29 cellular contexts compared by ENCODE assay signal in genomic region chr2:73770725-73771124, GRCh38. TPM values are rescaled to one million over a fixed set of nuclear protein-coding genes. Genes with fewer than 3 reads are reported as not detected.
"Had no signal": no experiment of that assay in that cellular context is flagged by ENCODE, and none has a peak within 500 bp of the region (broad histone marks: within the 10 kb centered on the region; RNA-seq: fewer than 3 reads in every experiment).

No MANE protein-coding gene starts in this region.

- H3K9me3 ChIP-seq: breast epithelium, Peyer's patch, SJSA1 had no signal

- DNase-seq: activated CD4-positive, alpha-beta memory T cell treated with anti-CD3 and anti-CD28 coated beads for 36 hours; activated CD4-positive, alpha-beta T cell treated with anti-CD3 and anti-CD28 coated beads, Interleukin-2, amount 10 ng/mL, durations not matched to agents 7 days and 5 days; activated CD4-positive, CD25-positive, alpha-beta regulatory T cell treated with anti-CD3 and anti-CD28 coated beads, Interleukin-2, amount 50 U/mL, for 72 hours; activated CD8-positive, alpha-beta memory T cell treated with anti-CD3 and anti-CD28 coated beads for 24 hours; activated naive CD8-positive, alpha-beta T cell treated with anti-CD3 and anti-CD28 coated beads, Interleukin-2, amount 10 ng/mL, durations not matched to agents 7 days and 5 days; activated T-cell treated with anti-CD3 and anti-CD28 coated beads, Interleukin-2, amount 50 U/mL, for 48 hours; aorta; caudate nucleus; MM.1S; NCI-H1105 treated with DMSO at 0.1 percent for 48 hours; NCI-H1436 treated with DMSO at 0.1 percent for 48 hours; NCI-H1930; NCI-H2171; NCI-H2227 treated with DMSO at 0.1 percent for 48 hours; NCI-H446 treated with DMSO at 0.1 percent for 48 hours; NCI-H524 treated with DMSO at 0.1 percent for 48 hours; NCI-H748 treated with DMSO at 0.1 percent for 48 hours; Peyer's patch; Right ventricle myocardium superior; SW 1271 had no signal

- H3K4me3 ChIP-seq: breast epithelium, Peyer's patch, SJSA1 had no signal

- H3K9me3 Mint-ChIP-seq: activated CD4-positive, alpha-beta memory T cell treated with anti-CD3 and anti-CD28 coated beads for 36 hours; activated CD4-positive, alpha-beta T cell treated with anti-CD3 and anti-CD28 coated beads, Interleukin-2, amount 10 ng/mL, durations not matched to agents 7 days and 5 days; activated naive CD8-positive, alpha-beta T cell treated with anti-CD3 and anti-CD28 coated beads, Interleukin-2, amount 10 ng/mL, durations not matched to agents 7 days and 5 days; activated T-helper 2 cell treated with anti-CD3 and anti-CD28 coated beads, Interferon-gamma antibody, Interleukin-2, Interleukin-4, amounts not matched to agents 10 μg/mL and 5 μg/mL and 100 μg/mL, durations not matched to agents 14 hours and 24 hours and 36 hours; WTC11 had no signal

- H3K4me1 ChIP-seq: breast epithelium, Peyer's patch, SJSA1 had no signal

- H3K4me1 Mint-ChIP-seq: WTC11 had no signal

- H3K27ac ChIP-seq: breast epithelium, Peyer's patch, RWPE1, SJSA1 had no signal

- ATAC-seq: SK-N-SH treated with all-trans-retinoic acid at 6 μM for 48 hours, WTC11 had no signal

- H3K27me3 Mint-ChIP-seq: activated CD4-positive, alpha-beta memory T cell treated with anti-CD3 and anti-CD28 coated beads for 36 hours; activated CD4-positive, alpha-beta T cell treated with anti-CD3 and anti-CD28 coated beads, Interleukin-2, amount 10 ng/mL, durations not matched to agents 7 days and 5 days; activated naive CD8-positive, alpha-beta T cell treated with anti-CD3 and anti-CD28 coated beads, Interleukin-2, amount 10 ng/mL, durations not matched to agents 7 days and 5 days had no signal

- H3K27ac Mint-ChIP-seq: activated CD4-positive, alpha-beta memory T cell treated with anti-CD3 and anti-CD28 coated beads for 36 hours; activated CD4-positive, alpha-beta T cell treated with anti-CD3 and anti-CD28 coated beads, Interleukin-2, amount 10 ng/mL, durations not matched to agents 7 days and 5 days; activated naive CD8-positive, alpha-beta T cell treated with anti-CD3 and anti-CD28 coated beads, Interleukin-2, amount 10 ng/mL, durations not matched to agents 7 days and 5 days; activated T-helper 2 cell treated with anti-CD3 and anti-CD28 coated beads, Interferon-gamma antibody, Interleukin-2, Interleukin-4, amounts not matched to agents 10 μg/mL and 5 μg/mL and 100 μg/mL, durations not matched to agents 14 hours and 24 hours and 36 hours; WTC11 had no signal

- H3K36me3 ChIP-seq: breast epithelium had no signal

- H3K4me3 Mint-ChIP-seq: activated CD4-positive, alpha-beta memory T cell treated with anti-CD3 and anti-CD28 coated beads for 36 hours; activated CD4-positive, alpha-beta T cell treated with anti-CD3 and anti-CD28 coated beads, Interleukin-2, amount 10 ng/mL, durations not matched to agents 7 days and 5 days; activated naive CD8-positive, alpha-beta T cell treated with anti-CD3 and anti-CD28 coated beads, Interleukin-2, amount 10 ng/mL, durations not matched to agents 7 days and 5 days; WTC11 had no signal

- H3K27me3 ChIP-seq: breast epithelium, Peyer's patch, SJSA1 had no signal

RNA-seq across cellular contexts. Expression of gene C2orf78, which starts 13.3 kb away (rescaled TPM):
- total RNA-seq: activated CD4-positive, alpha-beta memory T cell treated with anti-CD3 and anti-CD28 coated beads for 36 hours; activated CD4-positive, alpha-beta T cell treated with anti-CD3 and anti-CD28 coated beads, Interleukin-2, amount 10 ng/mL, durations not matched to agents 7 days and 5 days; activated naive CD8-positive, alpha-beta T cell treated with anti-CD3 and anti-CD28 coated beads, Interleukin-2, amount 10 ng/mL, durations not matched to agents 7 days and 5 days; activated T-helper 2 cell treated with anti-CD3 and anti-CD28 coated beads, Interferon-gamma antibody, Interleukin-2, Interleukin-4, amounts not matched to agents 10 μg/mL and 5 μg/mL and 100 μg/mL, durations not matched to agents 14 hours and 24 hours and 36 hours; aorta; breast epithelium; cerebellum; OCI-LY7; Peyer's patch; Right ventricle myocardium superior; T-helper 1 cell treated with Interleukin-12 subunit alpha and Interleukin-12 subunit beta and Interleukin-4 antibody, amounts not matched to agents 30 ng/mL and 1 ng/mL, for 36 hours had no signal
- polyA plus RNA-seq: aorta had no signal
